27 cellular contexts compared by ENCODE assay signal in genomic region chr5:8366296-8366695, GRCh38.
"Had no signal": no experiment of that assay in that cellular context is flagged by ENCODE, and none has a peak within 500 bp of the region (broad histone marks: within the 10 kb centered on the region; RNA-seq: fewer than 3 reads in every experiment).

No MANE protein-coding gene starts in this region.

- H3K27me3 ChIP-seq: adrenal gland, ascending aorta, cardiac muscle cell, heart right ventricle, left lung, neutrophil, sigmoid colon, thyroid gland, upper lobe of left lung, vagina had no signal

- DNase-seq: activated CD4-positive, alpha-beta memory T cell treated with anti-CD3 and anti-CD28 coated beads for 36 hours; activated CD4-positive, alpha-beta T cell treated with anti-CD3 and anti-CD28 coated beads for 4 hours; activated CD8-positive, alpha-beta memory T cell treated with anti-CD3 and anti-CD28 coated beads, Interleukin-2, amount 50 U/mL, for 4 hours; activated effector memory CD4-positive, alpha-beta T cell treated with anti-CD3 and anti-CD28 coated beads, Interleukin-2, amount 50 U/mL, for 16 hours; activated naive CD4-positive, alpha-beta T cell treated with anti-CD3 and anti-CD28 coated beads for 36 hours; activated naive CD8-positive, alpha-beta T cell treated with anti-CD3 and anti-CD28 coated beads for 36 hours; activated T-cell treated with anti-CD3 and anti-CD28 coated beads, Interleukin-2, amount 50 U/mL, for 1 hour; adrenal gland; cerebellar nuclear complex; effector memory CD8-positive, alpha-beta T cell; foreskin fibroblast; heart right ventricle; kidney glomerular epithelial cell; left lung; lower lobe of right lung; mesendoderm; sigmoid colon; small intestine; stimulated activated naive CD8-positive, alpha-beta T cell treated with anti-CD3 and anti-CD28 coated beads, Interleukin-15, Interleukin-2, amounts not matched to agents 100 U/mL and 50 U/mL, for 24 hours; T-helper 1 cell; thyroid gland; upper lobe of left lung had no signal

- H3K4me1 ChIP-seq: adrenal gland, ascending aorta, heart right ventricle, left lung, lower lobe of right lung, sigmoid colon, thyroid gland, upper lobe of left lung, vagina had no signal

- H3K9me3 ChIP-seq: adrenal gland, ascending aorta, left lung, lower lobe of right lung, neutrophil, sigmoid colon, thyroid gland, upper lobe of left lung, vagina had no signal

- H3K27ac ChIP-seq: adrenal gland, ascending aorta, cardiac muscle cell, coronary artery, heart right ventricle, left lung, lower lobe of right lung, neutrophil, sigmoid colon, thyroid gland, upper lobe of left lung, vagina had no signal

- ATAC-seq: effector memory CD8-positive, alpha-beta T cell; heart right ventricle; left lung; lower lobe of right lung; stimulated activated naive CD8-positive, alpha-beta T cell treated with anti-CD3 and anti-CD28 coated beads, Interleukin-15, Interleukin-2, amounts not matched to agents 100 U/mL and 50 U/mL, for 24 hours had no signal

- H3K36me3 ChIP-seq: adrenal gland, ascending aorta, cardiac muscle cell, heart right ventricle, left lung, lower lobe of right lung, neutrophil, sigmoid colon, thyroid gland, upper lobe of left lung, vagina had no signal

- H3K4me3 ChIP-seq: adrenal gland, ascending aorta, cardiac muscle cell, coronary artery, heart right ventricle, left lung, lower lobe of right lung, sigmoid colon, thyroid gland, upper lobe of left lung, vagina had no signal
